In the genomic region with DNA sequence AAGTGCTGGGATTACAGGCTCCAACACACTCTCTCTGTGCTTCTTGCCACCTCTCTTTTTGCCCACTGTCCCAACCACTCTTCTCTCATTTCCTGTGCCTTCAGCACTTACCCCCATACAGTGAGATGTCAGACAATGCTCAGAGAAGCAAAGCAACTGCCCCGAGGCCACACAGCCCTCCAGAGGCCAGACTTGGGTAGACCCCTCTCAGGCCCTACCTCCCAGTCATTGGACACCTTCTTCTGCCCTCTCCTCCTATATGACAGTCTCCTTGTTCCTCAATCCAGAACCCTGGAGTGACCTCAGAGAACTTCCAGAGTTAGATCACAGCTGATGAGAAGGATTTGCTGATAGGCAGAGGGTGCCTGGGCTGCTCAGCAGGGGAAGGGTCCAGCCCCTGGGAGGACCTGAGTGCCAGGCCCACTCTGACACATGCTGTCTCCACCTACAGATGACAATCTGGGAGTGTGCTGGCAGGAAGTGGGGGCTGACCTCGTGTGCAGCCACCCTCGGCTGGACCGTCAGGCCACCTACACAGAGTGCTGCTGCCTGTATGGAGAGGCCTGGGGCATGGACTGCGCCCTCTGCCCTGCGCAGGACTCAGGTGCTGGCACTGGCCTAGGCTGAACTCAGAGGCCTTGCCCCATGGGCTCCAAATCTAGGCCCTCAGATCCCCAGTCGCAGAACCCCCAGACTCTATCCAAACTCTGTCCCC, we compare ENCODE assay signal across 22 cellular contexts. TPM values are rescaled to one million over a fixed set of nuclear protein-coding genes. Genes with fewer than 3 reads are reported as not detected.
DNase-seq lines count a peak whose midpoint lies in the region; ATAC-seq, FAIRE-seq and TF ChIP-seq lines count a peak whose summit lies in the region.
"Had no signal": no experiment of that assay in that cellular context is flagged by ENCODE, and none has a peak within 500 bp of the region (broad histone marks: within the 10 kb centered on the region; RNA-seq: fewer than 3 reads in every experiment).

No MANE protein-coding gene starts in this region.

- peak overlapping the region; percentile 84 for H3K27ac Mint-ChIP-seq in activated T-helper 2 cell treated with anti-CD3 and anti-CD28 coated beads, Interferon-gamma antibody, Interleukin-2, Interleukin-4, amounts not matched to agents 10 μg/mL and 5 μg/mL and 100 μg/mL, durations not matched to agents 14 hours and 24 hours and 36 hours

- H3K9me3 ChIP-seq in A549 (no peaks in the 10 kb centered on the region), mesenchymal stem cell (ENCODE audit: control insufficient read depth, low read length) (no peaks in the 10 kb centered on the region), ovary (no peaks in the 10 kb centered on the region)
- H3K9me3 ChIP-seq: ascending aorta; BLaER1 treated with 17β-estradiol and CSF1 and Interleukin-3, amounts not matched to agents 10 nM and 100 nM; colonic mucosa; thoracic aorta had no signal

- no peak overlapping the region for H2AFZ ChIP-seq in mesenchymal stem cell (ENCODE audit: low read depth, low read length)

- no peaks in the 10 kb centered on the region for H3K9me3 Mint-ChIP-seq in activated T-helper 2 cell treated with anti-CD3 and anti-CD28 coated beads, Interferon-gamma antibody, Interleukin-2, Interleukin-4, amounts not matched to agents 10 μg/mL and 5 μg/mL and 100 μg/mL, durations not matched to agents 14 hours and 24 hours and 36 hours

- H2BK5ac ChIP-seq in mesenchymal stem cell (ENCODE audit: low read depth, low read length, poor library complexity, severe bottlenecking): no peak overlapping the region

- H3K79me1 ChIP-seq in mesenchymal stem cell (replicated peaks; ENCODE audit: low read length, poor library complexity, severe bottlenecking): peaks cover 2% of the 10 kb centered on the region

- ATAC-seq in A549: 0 out of 6 replicates have a peak, but pooled peaks of 1 of the 2 experiments have one; percentile 9
- ATAC-seq: left colon had no signal

- no peak overlapping the region for H3K4me2 ChIP-seq in A549
- H3K4me2 ChIP-seq in mesenchymal stem cell (ENCODE audit: low read length, poor library complexity, severe bottlenecking): no peak overlapping the region
- H3K4me2 ChIP-seq: KMS-11 had no signal

- POLR2A ChIA-PET in A549 (lab: Yijun Ruan, JAX): interaction anchor here (0.7 to 1.1 kb wide), 2 partner anchors 16 to 160 kb away, joined by 3 to 4 read pairs; a partner anchor contains a TSS

- no peak for TF ChIP-seq POLR2A in A549 (IDR thresholded peaks at IDR 0.05; ENCODE audit: low read length)
- TF ChIP-seq POLR2A in ovary (IDR thresholded peaks at IDR 0.05): no peak
- TF ChIP-seq POLR2A in H54 (IDR thresholded peaks at IDR 0.05; ENCODE audit: low read depth, low read length): no peak

- no peak for TF ChIP-seq CTCF in A549 (IDR thresholded peaks at IDR 0.05)
- no peak for TF ChIP-seq CTCF in ovary (IDR thresholded peaks at IDR 0.05)

- no peaks in the 10 kb centered on the region for H3K27me3 Mint-ChIP-seq in activated T-helper 2 cell treated with anti-CD3 and anti-CD28 coated beads, Interferon-gamma antibody, Interleukin-2, Interleukin-4, amounts not matched to agents 10 μg/mL and 5 μg/mL and 100 μg/mL, durations not matched to agents 14 hours and 24 hours and 36 hours (ENCODE audit: low read depth)

- no peak overlapping the region for H2BK120ac ChIP-seq in mesenchymal stem cell (ENCODE audit: low read depth, low read length)

- H3K14ac ChIP-seq in mesenchymal stem cell (ENCODE audit: low read length in 2 of 2): no peak overlapping the region

- H2BK15ac ChIP-seq in mesenchymal stem cell (ENCODE audit: low read depth, poor library complexity, severe bottlenecking): no peak overlapping the region

- DNase-seq in A549 (ENCODE audit: low read depth in 1 of 2, low spot score in 1 of 2) (no peak), CD1c-positive myeloid dendritic cell (ENCODE audit: extremely low spot score) (peak; percentile 49), mesenchymal stem cell (no peak), NOMO-1 treated with dmso at 0.1 percent for 144 hours (lab: John Stamatoyannopoulos, UW; ENCODE audit: unreplicated experiment) (no peak), ovary (no peak), H54 (ENCODE audit: insufficient read length, low spot score) (no peak)
- no peak for DNase-seq in activated T-helper 2 cell treated with anti-CD3 and anti-CD28 coated beads, Interferon-gamma antibody, Interleukin-2, Interleukin-4, amounts not matched to agents 10 μg/mL and 5 μg/mL and 100 μg/mL, durations not matched to agents 14 hours and 24 hours and 36 hours (ENCODE audit: low spot score)
- DNase-seq: activated CD4-positive, alpha-beta T cell treated with anti-CD3 and anti-CD28 coated beads for 1 hour; activated T-cell treated with anti-CD3 and anti-CD28 coated beads, Interleukin-2, amount 50 U/mL, for 48 hours; colonic mucosa; foreskin fibroblast; left colon; NCI-H1048; NCI-H2081 treated with DMSO at 0.1 percent for 48 hours; NCI-H524; occipital lobe; T1000 had no signal

- H4K8ac ChIP-seq in mesenchymal stem cell (ENCODE audit: low read length): no peak overlapping the region

- FAIRE-seq in A549 (lab: Jason Lieb, UNC) (no peak), H54 (lab: Jason Lieb, UNC) (no peak)
- FAIRE-seq: H1 had no signal

- TF ChIP-seq RAD21 in A549 (conservative IDR thresholded peaks at IDR 0.05 in 1 of 2, IDR thresholded peaks at IDR 0.05 in 1 of 2): no peak

- peaks cover 52% of the 10 kb centered on the region for H3K36me3 Mint-ChIP-seq in activated T-helper 2 cell treated with anti-CD3 and anti-CD28 coated beads, Interferon-gamma antibody, Interleukin-2, Interleukin-4, amounts not matched to agents 10 μg/mL and 5 μg/mL and 100 μg/mL, durations not matched to agents 14 hours and 24 hours and 36 hours (ENCODE audit: low read depth)

- H3K9ac ChIP-seq in mesenchymal stem cell (ENCODE audit: low read length): no peak overlapping the region
- H3K9ac ChIP-seq: KMS-11 had no signal

- no peak overlapping the region for H3K4ac ChIP-seq in mesenchymal stem cell (ENCODE audit: low read depth in 1 of 2, low read length in 2 of 2)

- H3K36me3 ChIP-seq in mesenchymal stem cell (ENCODE audit: control insufficient read depth in 1 of 2, insufficient read depth in 2 of 2, low read depth in 1 of 2, low read length in 2 of 2): peaks cover 31 to 52% of the 10 kb centered on the region in 2 experiments
- H3K36me3 ChIP-seq in ovary: no peaks in the 10 kb centered on the region

- no peak overlapping the region for H3K18ac ChIP-seq in mesenchymal stem cell (ENCODE audit: low read depth in 1 of 2, low read length in 2 of 2)

- H4K91ac ChIP-seq in mesenchymal stem cell (ENCODE audit: low read length): peak overlapping the region; percentile 22

- no peak overlapping the region for H3K23ac ChIP-seq in mesenchymal stem cell (ENCODE audit: low read length in 2 of 2)

- H3K4me3 Mint-ChIP-seq in activated T-helper 2 cell treated with anti-CD3 and anti-CD28 coated beads, Interferon-gamma antibody, Interleukin-2, Interleukin-4, amounts not matched to agents 10 μg/mL and 5 μg/mL and 100 μg/mL, durations not matched to agents 14 hours and 24 hours and 36 hours (ENCODE audit: low read depth): no peak overlapping the region

- 83% methylated on average over 7 of the region's 7 CpGs for WGBS in A549 (ENCODE audit: missing lambda C conversion rate)
- 76% methylated on average over 7 of the region's 7 CpGs for WGBS in mesenchymal stem cell
- 76 to 96% (median 82%) methylated on average over 6 to 7 of the region's 7 CpGs for WGBS in ovary, 3 donors

- H3K27me3 ChIP-seq in mesenchymal stem cell (ENCODE audit: control insufficient read depth in 1 of 2, insufficient read depth in 1 of 2, low read length in 2 of 2): no peaks in the 10 kb centered on the region
- no peaks in the 10 kb centered on the region for H3K27me3 ChIP-seq in ovary
- H3K27me3 ChIP-seq: ascending aorta; BLaER1 treated with 17β-estradiol and CSF1 and Interleukin-3, amounts not matched to agents 10 nM and 100 nM; colonic mucosa had no signal

- TF ChIP-seq EP300 in A549 (IDR thresholded peaks at IDR 0.05) (no peak), ovary (IDR thresholded peaks at IDR 0.05) (no peak)

- intact Hi-C loops in activated T-helper 2 cell treated with anti-CD3 and anti-CD28 coated beads, Interferon-gamma antibody, Interleukin-2, Interleukin-4, amounts not matched to agents 10 μg/mL and 5 μg/mL and 100 μg/mL, durations not matched to agents 14 hours and 24 hours and 36 hours (cut with micrococcal nuclease): no loop called here
- intact Hi-C loops in ovary (cut with DNase I): no loop called here

- H3K27ac ChIP-seq in A549 (no peak overlapping the region), mesenchymal stem cell (ENCODE audit: low read length, poor library complexity, severe bottlenecking) (no peak overlapping the region), ovary (no peak overlapping the region)
- H3K27ac ChIP-seq: colonic mucosa, KMS-11 had no signal

- peaks cover 15% of the 10 kb centered on the region for H3K4me1 Mint-ChIP-seq in activated T-helper 2 cell treated with anti-CD3 and anti-CD28 coated beads, Interferon-gamma antibody, Interleukin-2, Interleukin-4, amounts not matched to agents 10 μg/mL and 5 μg/mL and 100 μg/mL, durations not matched to agents 14 hours and 24 hours and 36 hours (ENCODE audit: low read depth)

- H3K4me1 ChIP-seq in A549 (peaks cover 6% of the 10 kb centered on the region; the same call in 2 of the 3 replicates), mesenchymal stem cell (ENCODE audit: control insufficient read depth, insufficient read depth, low read depth, low read length) (peaks cover 22% of the 10 kb centered on the region), ovary (ENCODE audit: insufficient read depth) (no peaks in the 10 kb centered on the region)
- H3K4me1 ChIP-seq: ascending aorta, colonic mucosa had no signal

- H2AK5ac ChIP-seq in mesenchymal stem cell (ENCODE audit: low read length, severe bottlenecking): no peak overlapping the region

- CTCF ChIA-PET in A549 (lab: Yijun Ruan, JAX): interaction anchor here (0.6 to 15.6 kb wide), 8 partner anchors 8 to 447 kb away, joined by 3 to 423 read pairs (median 3); no protein-coding TSS in a partner anchor

- no peak overlapping the region for H2BK12ac ChIP-seq in mesenchymal stem cell (ENCODE audit: low read length in 2 of 2)

- H3K4me3 ChIP-seq in A549 (no peak overlapping the region), mesenchymal stem cell (ENCODE audit: insufficient read depth in 1 of 2, low read depth in 1 of 2, low read length in 2 of 2) (no peak overlapping the region), ovary (no peak overlapping the region)
- H3K4me3 ChIP-seq: ascending aorta; BLaER1 treated with 17β-estradiol and CSF1 and Interleukin-3, amounts not matched to agents 10 nM and 100 nM; colonic mucosa; thoracic aorta had no signal

RNA-seq across cellular contexts. Expression of a gene that starts 24.4 kb away (rescaled TPM):
- polyA plus RNA-seq in A549 (2011; rRNA removed) (23.1 and 32.0 TPM in 2 replicates), A549 (2017; fragmentation: RNase III; extraction: RNeasy Plus Mini Kit Qiagen cat#74134 plus additional on column Dnase treatment) (37.7 to 51.1 TPM (median 43.2 TPM) in 3 replicates), ovary (100 to 1,000 TPM; 152 to 488 TPM)
- polyA plus RNA-seq in A549 (2012; cell fraction: cytosol; rRNA removed): 65.2 and 69.3 TPM in 2 replicates
- polyA plus RNA-seq in A549 (2012; cell fraction: nucleus; rRNA removed): 475 and 611 TPM in 2 replicates
- 16.3 and 26.9 TPM in 2 replicates for polyA minus RNA-seq in A549 (2011; rRNA and poly(A)+ RNA removed)
- 101 and 104 TPM in 2 replicates for total RNA-seq in activated T-helper 2 cell treated with anti-CD3 and anti-CD28 coated beads, Interferon-gamma antibody, Interleukin-2, Interleukin-4, amounts not matched to agents 10 μg/mL and 5 μg/mL and 100 μg/mL, durations not matched to agents 14 hours and 24 hours and 36 hours
- 122 TPM for polyA plus RNA-seq in mesenchymal stem cell (2013, experiment 1 of 2)
- polyA plus RNA-seq in mesenchymal stem cell (2013, experiment 2 of 2): 113 TPM
- 100 to 1,000 TPM; 214 to 840 (median 547) TPM for total RNA-seq in ovary

RNA-seq across cellular contexts. Expression of a gene that starts 48.9 kb away (rescaled TPM):
- polyA plus RNA-seq in A549 (2011; rRNA removed): 75.2 and 79.7 TPM in 2 replicates
- polyA plus RNA-seq in A549 (2012; cell fraction: cytosol; rRNA removed): 163 and 237 TPM in 2 replicates
- 317 and 432 TPM in 2 replicates for polyA plus RNA-seq in A549 (2012; cell fraction: nucleus; rRNA removed)
- polyA plus RNA-seq in A549 (2017; fragmentation: RNase III; extraction: RNeasy Plus Mini Kit Qiagen cat#74134 plus additional on column Dnase treatment): 94.9 to 128 TPM (median 123 TPM) in 3 replicates
- polyA minus RNA-seq in A549 (2011; rRNA and poly(A)+ RNA removed): 133 and 167 TPM in 2 replicates
- 125 and 136 TPM in 2 replicates for total RNA-seq in activated T-helper 2 cell treated with anti-CD3 and anti-CD28 coated beads, Interferon-gamma antibody, Interleukin-2, Interleukin-4, amounts not matched to agents 10 μg/mL and 5 μg/mL and 100 μg/mL, durations not matched to agents 14 hours and 24 hours and 36 hours
- polyA plus RNA-seq in mesenchymal stem cell (2013, experiment 1 of 2): 112 TPM
- polyA plus RNA-seq in mesenchymal stem cell (2013, experiment 2 of 2): 108 TPM
- 10 to 100 TPM; 23.4 to 48.7 (median 33.8) TPM for total RNA-seq in ovary
- polyA plus RNA-seq in ovary: 10 to 100 TPM; 16.3 to 34.8 TPM
